ENCODE assay signal across 3 cellular contexts in the genomic region with DNA sequence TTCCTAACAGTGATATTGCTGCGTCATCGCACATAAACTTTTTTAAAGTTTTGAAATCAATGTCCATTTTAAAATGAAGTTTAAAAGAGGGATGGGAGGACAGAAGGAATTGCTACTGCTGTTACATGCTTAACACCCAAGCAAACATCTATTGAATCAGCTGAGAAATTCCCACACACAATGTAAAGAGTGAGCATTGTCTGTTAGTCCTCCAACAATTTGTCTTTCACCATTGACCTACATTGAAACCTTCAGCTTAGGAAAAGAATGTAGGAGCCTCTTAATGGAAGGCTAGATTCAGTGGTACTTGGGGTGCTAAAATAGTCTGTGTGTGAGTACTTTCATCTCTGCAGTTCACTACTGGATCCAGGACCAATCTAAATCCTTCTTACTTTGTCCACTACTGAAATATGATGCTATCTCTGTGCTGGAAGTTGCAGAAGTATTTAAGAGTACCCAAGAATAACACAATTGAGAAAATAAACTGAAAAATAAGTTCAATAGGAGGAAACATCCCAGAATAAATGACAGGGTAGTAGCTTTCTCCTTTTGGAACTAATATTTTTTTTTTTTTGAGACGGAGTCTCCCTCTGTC.
TF ChIP-seq lines count a peak whose summit lies in the region.

No MANE protein-coding gene starts in this region.

TF ChIP-seq in A549, 52 proteins besides CTCF, POLR2A, EP300 and RAD21:
- TF ChIP-seq MAFK (IDR thresholded peaks at IDR 0.05; ENCODE audit: partially characterized antibody) (peak; percentile 30), CHD4 (IDR thresholded peaks at IDR 0.05; ENCODE audit: borderline replicate concordance) (no peak)

TF ChIP-seq in IMR-90, 13 proteins besides CTCF, POLR2A, EP300 and RAD21:
- no peak for TF ChIP-seq ELK1 (IDR thresholded peaks at IDR 0.05; ENCODE audit: borderline replicate concordance, low read depth, low read length)
- no peak for TF ChIP-seq NFE2L2 (IDR thresholded peaks at IDR 0.05; ENCODE audit: low read depth, low read length)
- no peak for TF ChIP-seq RFX5 (IDR thresholded peaks at IDR 0.05; ENCODE audit: low read depth, low read length)
- TF ChIP-seq SMC3 (IDR thresholded peaks at IDR 0.05; ENCODE audit: low read depth, low read length): no peak
- no peak for TF ChIP-seq FOS (IDR thresholded peaks at IDR 0.05; ENCODE audit: low read depth, low read length)
- TF ChIP-seq MXI1 (IDR thresholded peaks at IDR 0.05; ENCODE audit: borderline replicate concordance, low read depth, low read length): no peak
- no peak for TF ChIP-seq RCOR1 (IDR thresholded peaks at IDR 0.05; ENCODE audit: insufficient replicate concordance, low read length)
- TF ChIP-seq USF2 (IDR thresholded peaks at IDR 0.05; ENCODE audit: low read depth, low read length): no peak
- no peak for TF ChIP-seq BHLHE40 (IDR thresholded peaks at IDR 0.05; ENCODE audit: low read depth, low read length)
- TF ChIP-seq CEBPB (IDR thresholded peaks at IDR 0.05; ENCODE audit: low read depth, low read length): no peak
- no peak for TF ChIP-seq MAZ (IDR thresholded peaks at IDR 0.05; ENCODE audit: borderline replicate concordance, low read depth, low read length)
- TF ChIP-seq MAFK (IDR thresholded peaks at IDR 0.05; ENCODE audit: low read depth, low read length): no peak
- TF ChIP-seq CHD1 (IDR thresholded peaks at IDR 0.05; ENCODE audit: low read depth, low read length): no peak
TF ChIP-seq in IMR-90: peak in this region for 0.

TF ChIP-seq in K562, 482 proteins besides CTCF, POLR2A, EP300 and RAD21:
- TF ChIP-seq ZNF316 (IDR thresholded peaks at IDR 0.05): 0 out of 2 replicates have a peak, but pooled peaks have one; percentile 11
- TF ChIP-seq NFE2 (IDR thresholded peaks at IDR 0.05; ENCODE audit: low read depth): 0 out of 2 replicates have a peak, but pooled peaks have one; percentile 34
- no peak for TF ChIP-seq USF2 (CRISPR knock-in tag; IDR thresholded peaks at IDR 0.05)
- TF ChIP-seq MTF1 (CRISPR knock-in tag; IDR thresholded peaks at IDR 0.05; ENCODE audit: borderline replicate concordance): no peak
- TF ChIP-seq, protein P1, sequence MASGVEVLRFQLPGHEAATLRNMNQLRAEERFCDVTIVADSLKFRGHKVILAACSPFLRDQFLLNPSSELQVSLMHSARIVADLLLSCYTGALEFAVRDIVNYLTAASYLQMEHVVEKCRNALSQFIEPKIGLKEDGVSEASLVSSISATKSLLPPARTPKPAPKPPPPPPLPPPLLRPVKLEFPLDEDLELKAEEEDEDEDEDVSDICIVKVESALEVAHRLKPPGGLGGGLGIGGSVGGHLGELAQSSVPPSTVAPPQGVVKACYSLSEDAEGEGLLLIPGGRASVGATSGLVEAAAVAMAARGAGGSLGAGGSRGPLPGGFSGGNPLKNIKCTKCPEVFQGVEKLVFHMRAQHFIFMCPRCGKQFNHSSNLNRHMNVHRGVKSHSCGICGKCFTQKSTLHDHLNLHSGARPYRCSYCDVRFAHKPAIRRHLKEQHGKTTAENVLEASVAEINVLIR (CRISPR knock-in tag; IDR thresholded peaks at IDR 0.05): no peak
- TF ChIP-seq ZFP30 (CRISPR knock-in tag; IDR thresholded peaks at IDR 0.05; ENCODE audit: borderline replicate concordance): no peak
- TF ChIP-seq CREB1 (IDR thresholded peaks at IDR 0.05): no peak
- no peak for TF ChIP-seq CREB1 (CRISPR knock-in tag; IDR thresholded peaks at IDR 0.05)
- no peak for TF ChIP-seq ZNF408 (CRISPR knock-in tag; IDR thresholded peaks at IDR 0.05; ENCODE audit: low read depth)
- TF ChIP-seq ETV1 (tag; conservative IDR thresholded peaks at IDR 0.05; ENCODE audit: low read depth): no peak
- TF ChIP-seq C11orf30 (IDR thresholded peaks at IDR 0.05; ENCODE audit: low read depth): 0 out of 2 replicates have a peak, but pooled peaks have one; percentile 22
- no peak for TF ChIP-seq ZNF282 (CRISPR knock-in tag; IDR thresholded peaks at IDR 0.05)
- TF ChIP-seq MAX (CRISPR knock-in tag; IDR thresholded peaks at IDR 0.05): no peak
- TF ChIP-seq KHSRP (IDR thresholded peaks at IDR 0.05): no peak
- TF ChIP-seq, protein P2, sequence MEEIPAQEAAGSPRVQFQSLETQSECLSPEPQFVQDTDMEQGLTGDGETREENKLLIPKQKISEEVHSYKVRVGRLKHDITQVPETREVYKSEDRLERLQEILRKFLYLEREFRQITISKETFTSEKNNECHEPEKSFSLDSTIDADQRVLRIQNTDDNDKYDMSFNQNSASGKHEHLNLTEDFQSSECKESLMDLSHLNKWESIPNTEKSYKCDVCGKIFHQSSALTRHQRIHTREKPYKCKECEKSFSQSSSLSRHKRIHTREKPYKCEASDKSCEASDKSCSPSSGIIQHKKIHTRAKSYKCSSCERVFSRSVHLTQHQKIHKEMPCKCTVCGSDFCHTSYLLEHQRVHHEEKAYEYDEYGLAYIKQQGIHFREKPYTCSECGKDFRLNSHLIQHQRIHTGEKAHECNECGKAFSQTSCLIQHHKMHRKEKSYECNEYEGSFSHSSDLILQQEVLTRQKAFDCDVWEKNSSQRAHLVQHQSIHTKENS (CRISPR knock-in tag; IDR thresholded peaks at IDR 0.05): no peak
- TF ChIP-seq DMBX1 (CRISPR knock-in tag; IDR thresholded peaks at IDR 0.05; ENCODE audit: borderline replicate concordance): no peak
- 0 out of 2 replicates have a peak, but pooled peaks have one; percentile 15 for TF ChIP-seq MAFG (tag; conservative IDR thresholded peaks at IDR 0.05)
- no peak for TF ChIP-seq TSHZ1 (CRISPR knock-in tag; IDR thresholded peaks at IDR 0.05)
- TF ChIP-seq EGR1 (conservative IDR thresholded peaks at IDR 0.05): no peak
TF ChIP-seq in K562: peak in this region for 4.
